In genomic region chr9:123090198-123090896, GRCh38 we compare ENCODE assay signal across 2 cellular contexts.
TF ChIP-seq lines count a peak whose summit lies in the region.

No MANE protein-coding gene starts in this region.

TF ChIP-seq in SK-N-SH treated with all-trans-retinoic acid at 6 μM for 48 hours, 23 proteins besides CTCF, POLR2A, EP300 and RAD21 (continued from another document):
- TF ChIP-seq PATZ1 (CRISPR knock-in tag; IDR thresholded peaks at IDR 0.05; ENCODE audit: borderline replicate concordance): peak; percentile 96
- TF ChIP-seq CREB5 (CRISPR knock-in tag; IDR thresholded peaks at IDR 0.05; ENCODE audit: low read depth): peak; percentile 83
- TF ChIP-seq CSRNP3 (CRISPR knock-in tag; IDR thresholded peaks at IDR 0.05): peak; percentile 93
- TF ChIP-seq CSDC2 (CRISPR knock-in tag; IDR thresholded peaks at IDR 0.05): no peak
- no peak for TF ChIP-seq TSHZ2 (CRISPR knock-in tag; IDR thresholded peaks at IDR 0.05)
- no peak for TF ChIP-seq ZNF565 (CRISPR knock-in tag; conservative IDR thresholded peaks at IDR 0.05; ENCODE audit: low read depth)
- peak; percentile 98 for TF ChIP-seq ISL1 (CRISPR knock-in tag; IDR thresholded peaks at IDR 0.05)
- TF ChIP-seq POU6F1 (CRISPR knock-in tag; IDR thresholded peaks at IDR 0.05; ENCODE audit: borderline replicate concordance, low read depth): peak; percentile 76; the same call in 1 of the 2 replicates

TF ChIP-seq in HepG2, 621 proteins besides CTCF, POLR2A, EP300 and RAD21 (continued from another document):
- TF ChIP-seq ZNF615 (CRISPR knock-in tag; IDR thresholded peaks at IDR 0.05; ENCODE audit: borderline replicate concordance): no peak
- no peak for TF ChIP-seq ZNF20 (CRISPR knock-in tag; IDR thresholded peaks at IDR 0.05)
- no peak for TF ChIP-seq MIER2 (CRISPR knock-in tag; IDR thresholded peaks at IDR 0.05)
- no peak for TF ChIP-seq GLMP (CRISPR knock-in tag; IDR thresholded peaks at IDR 0.05; ENCODE audit: borderline replicate concordance)
- TF ChIP-seq ZNF772 (CRISPR knock-in tag; IDR thresholded peaks at IDR 0.05): no peak
- no peak for TF ChIP-seq ZNF646 (CRISPR knock-in tag; IDR thresholded peaks at IDR 0.05)
